Comparison of ENCODE assay signal across 8 cellular contexts in genomic region chr14:23068792-23069412, GRCh38. TPM values are rescaled to one million over a fixed set of nuclear protein-coding genes. Genes with fewer than 3 reads are reported as not detected.
DNase-seq lines count a peak whose midpoint lies in the region; ATAC-seq and TF ChIP-seq lines count a peak whose summit lies in the region.

No MANE protein-coding gene starts in this region.

- H3K27me3 Mint-ChIP-seq in activated naive CD8-positive, alpha-beta T cell treated with anti-CD3 and anti-CD28 coated beads for 36 hours, result no peaks in the 10 kb centered on the region

- no peaks in the 10 kb centered on the region for H3K9me3 Mint-ChIP-seq in activated naive CD8-positive, alpha-beta T cell treated with anti-CD3 and anti-CD28 coated beads for 36 hours

- H3K4me1 Mint-ChIP-seq in activated naive CD8-positive, alpha-beta T cell treated with anti-CD3 and anti-CD28 coated beads for 36 hours, result peaks cover 35% of the 10 kb centered on the region

- BruUV-seq in PC-9 (replicated peaks; lab: Mats Ljungman, UMichigan), result no TSS peak

- POLR2A ChIA-PET in PC-9 (lab: Charles Lee; ENCODE audit: unreplicated experiment), result interaction anchor here (0.5 kb wide), 2 partner anchors 26 to 40 kb away, joined by 4 to 31 read pairs; partner anchors contain the start of genes ACIN1 and C14orf119

- H2AFZ ChIP-seq in PC-9, result no peak overlapping the region

- CTCF ChIA-PET in PC-9 (lab: Charles Lee), result interaction anchor here (0.5 to 1.5 kb wide), 25 partner anchors 9 to 886 kb away, joined by 3 to 15 read pairs (median 4); partner anchors contain the start of genes ACIN1, C14orf119, DAD1 and PABPN1

- peaks cover 24% of the 10 kb centered on the region for H4K20me1 ChIP-seq in DOHH2 (ENCODE audit: control insufficient read depth, insufficient read depth, low read depth, low read length)
- H4K20me1 ChIP-seq in PC-9 (ENCODE audit: insufficient read depth), result peaks cover 10% of the 10 kb centered on the region

- H3K79me2 ChIP-seq in DOHH2 (ENCODE audit: control insufficient read depth, low read length) (peaks cover 67% of the 10 kb centered on the region), PC-9 (ENCODE audit: low read depth) (peaks cover 45% of the 10 kb centered on the region)

- no peak overlapping the region for H3K27ac ChIP-seq in DOHH2 (ENCODE audit: low read depth, low read length)
- H3K27ac ChIP-seq in PC-9, result no peak overlapping the region
- no peak overlapping the region for H3K27ac ChIP-seq in right cardiac atrium (ENCODE audit: low read length)

- H3K4me3 Mint-ChIP-seq in activated naive CD8-positive, alpha-beta T cell treated with anti-CD3 and anti-CD28 coated beads for 36 hours, result peak overlapping the region; percentile 57

- peaks cover 16% of the 10 kb centered on the region for H3F3A ChIP-seq in DOHH2 (ENCODE audit: control insufficient read depth, insufficient read depth)
- peaks cover 52% of the 10 kb centered on the region for H3F3A ChIP-seq in PC-9 (ENCODE audit: insufficient read depth, low read depth)

- H3K4me1 ChIP-seq in DOHH2 (ENCODE audit: control insufficient read depth, low read length) (peaks cover 33% of the 10 kb centered on the region), PC-9 (replicated peaks; ENCODE audit: insufficient read depth) (peaks cover 33% of the 10 kb centered on the region), right cardiac atrium (ENCODE audit: control insufficient read depth, insufficient read depth, low read length) (peaks cover 4% of the 10 kb centered on the region)

- H3K36me3 ChIP-seq in DOHH2 (ENCODE audit: control insufficient read depth, low read length), result peaks cover 82% of the 10 kb centered on the region
- H3K36me3 ChIP-seq in PC-9 (ENCODE audit: low read depth), result peaks cover 27% of the 10 kb centered on the region; the same call in 1 of the 2 replicates

- H3K27ac Mint-ChIP-seq in activated naive CD8-positive, alpha-beta T cell treated with anti-CD3 and anti-CD28 coated beads for 36 hours, result peak overlapping the region; percentile 77

- TF ChIP-seq CTCF in DOHH2 (IDR thresholded peaks at IDR 0.05; ENCODE audit: low read depth, low read length, poor library complexity, severe bottlenecking), result peak; percentile 100
- TF ChIP-seq CTCF in PC-9 (conservative IDR thresholded peaks at IDR 0.05), result peak; percentile 90

- WGBS in right cardiac atrium, result 27% methylated on average over 8 of the region's 8 CpGs

- DNase-seq in HCEC 1CT, result peak; percentile 84
- DNase-seq in PC-9, result peak; percentile 72 to 77
- peak; percentile 66 for DNase-seq in activated naive CD8-positive, alpha-beta T cell treated with anti-CD3 and anti-CD28 coated beads for 36 hours
- DNase-seq in right cardiac atrium, result peak; percentile 68 to 84 (median 74)
- DNase-seq in skeletal muscle cell (ENCODE audit: low read depth), result peak; percentile 69
- DNase-seq in GDM1 (lab: John Stamatoyannopoulos, UW), result no peak
- no peak for DNase-seq in NCI-H2107 (lab: John Stamatoyannopoulos, UW)

- peaks cover 41% of the 10 kb centered on the region for H3K36me3 Mint-ChIP-seq in activated naive CD8-positive, alpha-beta T cell treated with anti-CD3 and anti-CD28 coated beads for 36 hours

- H3K4me3 ChIP-seq in DOHH2 (ENCODE audit: low read length), result peak overlapping the region; percentile 46
- H3K4me3 ChIP-seq in PC-9, result no peak overlapping the region
- H3K4me3 ChIP-seq in right cardiac atrium (ENCODE audit: low read length), result no peak overlapping the region
- no peak overlapping the region for H3K4me3 ChIP-seq in skeletal muscle cell (ENCODE audit: low read depth, low read length)

- H3K27me3 ChIP-seq in DOHH2 (ENCODE audit: control insufficient read depth, low read length) (no peaks in the 10 kb centered on the region), PC-9 (ENCODE audit: insufficient read depth, low read depth) (no peaks in the 10 kb centered on the region), right cardiac atrium (ENCODE audit: control insufficient read depth, insufficient read depth) (no peaks in the 10 kb centered on the region)

- no peaks in the 10 kb centered on the region for H3K9me2 ChIP-seq in DOHH2 (replicated peaks; ENCODE audit: control insufficient read depth, low read length)
- H3K9me2 ChIP-seq in PC-9 (ENCODE audit: insufficient read depth), result no peaks in the 10 kb centered on the region

- H3K4me2 ChIP-seq in DOHH2 (ENCODE audit: low read length) (peak overlapping the region; percentile 64), PC-9 (peak overlapping the region; percentile 38; the same call in 1 of the 2 replicates)

- intact Hi-C loops in PC-9 (cut with micrococcal nuclease; ENCODE audit: unreplicated experiment) (loop anchor here (2.0 kb wide), 1 partner anchor 40 kb away; no protein-coding TSS in a partner anchor), right cardiac atrium (cut with DNase I) (no loop called here)

- peak; percentile 66 to 68 for ATAC-seq in right cardiac atrium

- H3K9me3 ChIP-seq in DOHH2 (ENCODE audit: control insufficient read depth, insufficient read depth, low read length) (no peaks in the 10 kb centered on the region), PC-9 (ENCODE audit: insufficient read depth, low read depth) (no peaks in the 10 kb centered on the region), right cardiac atrium (ENCODE audit: control insufficient read depth, low read length) (no peaks in the 10 kb centered on the region)

RNA-seq across cellular contexts. Expression of gene CDH24, which starts 11.6 kb away (rescaled TPM):
- total RNA-seq in PC-9 (2021) (16.4 and 18.8 TPM in 2 replicates), right cardiac atrium (1 to 10 TPM in 3 of 4 donors, under 1 TPM in 1; 0.95 to 2.3 (median 2.2) TPM)
- under 1 TPM; 0.49 to 0.52 TPM for total RNA-seq in activated naive CD8-positive, alpha-beta T cell treated with anti-CD3 and anti-CD28 coated beads for 36 hours
- 2.5 TPM for polyA plus RNA-seq in right cardiac atrium

RNA-seq across cellular contexts. Expression of gene ACIN1, which starts 26.0 kb away (rescaled TPM):
- total RNA-seq in PC-9 (2021) (113 and 171 TPM in 2 replicates), right cardiac atrium (10 to 100 TPM; 78.9 to 87.8 (median 84.8) TPM)
- total RNA-seq in activated naive CD8-positive, alpha-beta T cell treated with anti-CD3 and anti-CD28 coated beads for 36 hours, result 100 to 1,000 TPM; 160 to 174 TPM
- polyA plus RNA-seq in right cardiac atrium, result 67.1 TPM

RNA-seq across cellular contexts. Expression of gene C14orf119, which starts 26.4 kb away (rescaled TPM):
- 26.8 and 46.5 TPM in 2 replicates for total RNA-seq in PC-9 (2021)
- 10 to 100 TPM; 52.0 to 57.0 TPM for total RNA-seq in activated naive CD8-positive, alpha-beta T cell treated with anti-CD3 and anti-CD28 coated beads for 36 hours
- 10 to 100 TPM; 30.2 to 43.9 (median 41.2) TPM for total RNA-seq in right cardiac atrium
- polyA plus RNA-seq in right cardiac atrium, result 27.3 TPM

RNA-seq across cellular contexts. Expression of gene PSMB11, which starts 26.9 kb away (rescaled TPM):
- not detected in 2 replicates for total RNA-seq in PC-9 (2021)
- total RNA-seq in activated naive CD8-positive, alpha-beta T cell treated with anti-CD3 and anti-CD28 coated beads for 36 hours, result not detected
- total RNA-seq in right cardiac atrium, result not detected
- polyA plus RNA-seq in right cardiac atrium, result not detected

RNA-seq across cellular contexts. Expression of gene PSMB5, which starts 34.2 kb away (rescaled TPM):
- total RNA-seq in PC-9 (2021) (122 and 146 TPM in 2 replicates), right cardiac atrium (100 to 1,000 TPM; 108 to 126 (median 112) TPM)
- 100 to 1,000 TPM; 162 to 164 TPM for total RNA-seq in activated naive CD8-positive, alpha-beta T cell treated with anti-CD3 and anti-CD28 coated beads for 36 hours
- 140 TPM for polyA plus RNA-seq in right cardiac atrium

Comparison
In these comparisons a context has a peak if more than half of its experiments do, and no peak if none do; other contexts are left out.
1. DNase-seq: peak in HCEC 1CT (single experiment), PC-9 (2 of 2), activated naive CD8-positive, alpha-beta T cell treated with anti-CD3 and anti-CD28 coated beads for 36 hours (single experiment), right cardiac atrium (3 of 3) and skeletal muscle cell (single experiment); none in GDM1 (single experiment) and NCI-H2107 (single experiment).